In genomic region chr6:144350176-144350575, GRCh38 we compare ENCODE assay signal across 9 cellular contexts.
DNase-seq lines count a peak whose midpoint lies in the region; ATAC-seq and TF ChIP-seq lines count a peak whose summit lies in the region.
"Had no signal": no experiment of that assay in that cellular context is flagged by ENCODE, and none has a peak within 500 bp of the region (broad histone marks: within the 10 kb centered on the region; RNA-seq: fewer than 3 reads in every experiment).

No MANE protein-coding gene starts in this region.

- peak overlapping the region; percentile 71 for H3K4me2 ChIP-seq in mammary epithelial cell (ENCODE audit: insufficient read depth, low read depth, low read length)

- WGBS in mammary epithelial cell (ENCODE audit: low coverage, missing lambda C conversion rate), result 24% methylated on average over 3 of the region's 4 CpGs

- H3K36me3 Mint-ChIP-seq in activated CD4-positive, alpha-beta T cell treated with anti-CD3 and anti-CD28 coated beads for 36 hours (ENCODE audit: low read depth), result peaks cover 13% of the 10 kb centered on the region
- peaks cover 16 to 30% of the 10 kb centered on the region in 2 donors for H3K36me3 Mint-ChIP-seq in stimulated activated naive B cell treated with anti-CD40 and anti-IgM and Interleukin-4, amounts not matched to agents 10 μg/mL and 1 μg/mL and 100 μg/mL, for 72 hours

- in situ Hi-C loops in mammary epithelial cell (cut with MboI; ENCODE audit: low sequenced_read_pairs in 2 of 2), result no loop called here

- H2AFZ ChIP-seq in mammary epithelial cell (ENCODE audit: low read depth, low read length), result peak overlapping the region; percentile 83

- POLR2A ChIA-PET in activated CD4-positive, alpha-beta T cell treated with anti-CD3 and anti-CD28 coated beads for 36 hours (lab: Charles Lee), result interaction anchor here (0.6 kb wide), 2 partner anchors 133 to 199 kb away, joined by 5 to 6 read pairs; no protein-coding TSS in a partner anchor

- H3K4me3 ChIP-seq in mammary epithelial cell (replicated peaks in 1 of 3; ENCODE audit: insufficient read depth in 1 of 3, low read depth in 2 of 3, low read length in 3 of 3), result peak overlapping the region in 2 of 3 experiments; percentile 2 to 19

- no peaks in the 10 kb centered on the region for H3K27me3 Mint-ChIP-seq in activated CD4-positive, alpha-beta T cell treated with anti-CD3 and anti-CD28 coated beads for 36 hours
- no peaks in the 10 kb centered on the region for H3K27me3 Mint-ChIP-seq in stimulated activated naive B cell treated with anti-CD40 and anti-IgM and Interleukin-4, amounts not matched to agents 10 μg/mL and 1 μg/mL and 100 μg/mL, for 72 hours

- H3K27ac Mint-ChIP-seq in activated CD4-positive, alpha-beta T cell treated with anti-CD3 and anti-CD28 coated beads for 36 hours, result peak overlapping the region; percentile 96
- peak overlapping the region; percentile 81 for H3K27ac Mint-ChIP-seq in stimulated activated naive B cell treated with anti-CD40 and anti-IgM and Interleukin-4, amounts not matched to agents 10 μg/mL and 1 μg/mL and 100 μg/mL, for 72 hours

- H4K20me1 ChIP-seq in mammary epithelial cell (ENCODE audit: insufficient read depth, low read length), result no peaks in the 10 kb centered on the region

- H3K4me1 Mint-ChIP-seq in activated CD4-positive, alpha-beta T cell treated with anti-CD3 and anti-CD28 coated beads for 36 hours, result peaks cover 87% of the 10 kb centered on the region
- peaks cover 62 to 92% of the 10 kb centered on the region in 2 donors for H3K4me1 Mint-ChIP-seq in stimulated activated naive B cell treated with anti-CD40 and anti-IgM and Interleukin-4, amounts not matched to agents 10 μg/mL and 1 μg/mL and 100 μg/mL, for 72 hours

- no peak overlapping the region for H3K9ac ChIP-seq in mammary epithelial cell (ENCODE audit: insufficient read depth, low read length)

- no TSS peak for BruUV-seq in mammary epithelial cell (replicated peaks; lab: Mats Ljungman, UMichigan)

- peak; percentile 23 for ATAC-seq in activated CD4-positive, alpha-beta T cell treated with anti-CD3 and anti-CD28 coated beads for 36 hours
- ATAC-seq in HG03354 (IDR thresholded peaks at IDR 0.05; ENCODE audit: poor library complexity, severe bottlenecking, unreplicated experiment), result peak; percentile 42
- peak; percentile 37 to 57 for ATAC-seq in stimulated activated naive B cell treated with anti-CD40 and anti-IgM and Interleukin-4, amounts not matched to agents 10 μg/mL and 1 μg/mL and 100 μg/mL, for 72 hours (replicated peaks)
- no peak for ATAC-seq in HG03520 (IDR thresholded peaks at IDR 0.05; ENCODE audit: unreplicated experiment)
- no peak for ATAC-seq in HG03280 (IDR thresholded peaks at IDR 0.05; ENCODE audit: unreplicated experiment)

- intact Hi-C loops in activated CD4-positive, alpha-beta T cell treated with anti-CD3 and anti-CD28 coated beads for 36 hours (cut with DNase I, micrococcal nuclease), result loop anchor here in 1 of 2 experiments (2.0 to 5.0 kb wide), 5 partner anchors 15 to 218 kb away; no protein-coding TSS in a partner anchor
- intact Hi-C loops in mammary epithelial cell (cut with micrococcal nuclease), result no loop called here

- peaks cover 31% of the 10 kb centered on the region for H3K4me1 ChIP-seq in mammary epithelial cell (ENCODE audit: insufficient read depth, low read length)

- no peaks in the 10 kb centered on the region for H3K9me3 ChIP-seq in mammary epithelial cell (replicated peaks; ENCODE audit: insufficient read depth, low read length)

- peaks cover 7% of the 10 kb centered on the region for H3K9me3 Mint-ChIP-seq in activated CD4-positive, alpha-beta T cell treated with anti-CD3 and anti-CD28 coated beads for 36 hours (ENCODE audit: low read depth)
- peaks cover 1 to 11% of the 10 kb centered on the region in 2 donors for H3K9me3 Mint-ChIP-seq in stimulated activated naive B cell treated with anti-CD40 and anti-IgM and Interleukin-4, amounts not matched to agents 10 μg/mL and 1 μg/mL and 100 μg/mL, for 72 hours

- peak overlapping the region; percentile 69 for H3K4me3 Mint-ChIP-seq in activated CD4-positive, alpha-beta T cell treated with anti-CD3 and anti-CD28 coated beads for 36 hours
- H3K4me3 Mint-ChIP-seq in stimulated activated naive B cell treated with anti-CD40 and anti-IgM and Interleukin-4, amounts not matched to agents 10 μg/mL and 1 μg/mL and 100 μg/mL, for 72 hours, result peak overlapping the region; percentile 60 to 76

- TF ChIP-seq CTCF in mammary epithelial cell (conservative IDR thresholded peaks at IDR 0.05 in 1 of 2, IDR thresholded peaks at IDR 0.05 in 1 of 2; ENCODE audit: extremely low read depth in 1 of 2, insufficient read depth in 1 of 2, low read depth in 1 of 2, low read length in 2 of 2), result no peak

- CTCF ChIA-PET in activated CD4-positive, alpha-beta T cell treated with anti-CD3 and anti-CD28 coated beads for 36 hours (lab: Charles Lee), result no interaction called here
- CTCF ChIA-PET in mammary epithelial cell (lab: Charles Lee; ENCODE audit: low non-redundant PET), result no interaction called here

- dilution Hi-C loops in mammary epithelial cell (cut with HindIII; ENCODE audit: low sequenced_read_pairs), result no loop called here

- no peaks in the 10 kb centered on the region for H3K36me3 ChIP-seq in mammary epithelial cell (ENCODE audit: insufficient read depth, low read length)

- peaks cover 68% of the 10 kb centered on the region for H3K79me2 ChIP-seq in mammary epithelial cell (ENCODE audit: insufficient read depth, low read length)

- DNase-seq in activated CD4-positive, alpha-beta T cell treated with anti-CD3 and anti-CD28 coated beads for 36 hours, result no peak
- no peak for DNase-seq in activated CD4-positive, alpha-beta T cell treated with anti-CD3 and anti-CD28 coated beads, Interleukin-2, amount 50 U/mL, for 1 hour
- DNase-seq in mammary epithelial cell (no peak), NCI-H82 (lab: John Stamatoyannopoulos, UW) (no peak)
- DNase-seq in stimulated activated naive B cell treated with anti-CD40 and anti-IgM and Interleukin-4, amounts not matched to agents 10 μg/mL and 1 μg/mL and 100 μg/mL, for 72 hours, result no peak
- DNase-seq: substantia nigra had no signal

- peak overlapping the region; percentile 54 for H3K27ac ChIP-seq in mammary epithelial cell (ENCODE audit: insufficient read depth, low read depth, low read length)

- H3K27me3 ChIP-seq in mammary epithelial cell (ENCODE audit: insufficient read depth, low read length), result no peaks in the 10 kb centered on the region

Comparison
In these comparisons a context has a peak if more than half of its experiments do, and no peak if none do; other contexts are left out.
1. ATAC-seq: peak in activated CD4-positive, alpha-beta T cell treated with anti-CD3 and anti-CD28 coated beads for 36 hours (single experiment), HG03354 (single experiment) and stimulated activated naive B cell treated with anti-CD40 and anti-IgM and Interleukin-4, amounts not matched to agents 10 μg/mL and 1 μg/mL and 100 μg/mL, for 72 hours (2 of 2); none in HG03520 (single experiment) and HG03280 (single experiment).